Comparison of ENCODE assay signal across 2 cellular contexts in the genomic region with DNA sequence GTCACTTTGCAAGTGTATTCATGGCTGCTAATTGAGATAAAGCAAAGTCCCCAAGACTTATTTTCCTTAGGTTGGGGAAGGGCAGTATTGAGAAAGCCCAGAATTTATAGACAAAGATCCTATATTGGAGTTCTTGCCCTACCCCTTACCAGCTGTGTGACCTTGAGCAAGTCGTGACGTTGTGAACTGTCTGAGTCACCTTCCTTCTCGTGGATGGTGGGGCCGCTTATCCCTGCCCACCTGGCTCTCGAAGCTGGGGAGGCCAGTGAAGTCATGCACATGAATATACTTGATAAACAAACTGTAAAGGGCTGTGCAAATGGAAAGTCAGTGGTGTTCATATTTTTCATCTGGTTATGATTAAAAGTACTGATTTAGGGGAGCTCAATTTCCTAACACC.
TF ChIP-seq lines count a peak whose summit lies in the region.

No MANE protein-coding gene starts in this region.

TF ChIP-seq in A549, 52 proteins besides CTCF, POLR2A, EP300 and RAD21 (continued from another document and continues in another):
- TF ChIP-seq, protein P1, sequence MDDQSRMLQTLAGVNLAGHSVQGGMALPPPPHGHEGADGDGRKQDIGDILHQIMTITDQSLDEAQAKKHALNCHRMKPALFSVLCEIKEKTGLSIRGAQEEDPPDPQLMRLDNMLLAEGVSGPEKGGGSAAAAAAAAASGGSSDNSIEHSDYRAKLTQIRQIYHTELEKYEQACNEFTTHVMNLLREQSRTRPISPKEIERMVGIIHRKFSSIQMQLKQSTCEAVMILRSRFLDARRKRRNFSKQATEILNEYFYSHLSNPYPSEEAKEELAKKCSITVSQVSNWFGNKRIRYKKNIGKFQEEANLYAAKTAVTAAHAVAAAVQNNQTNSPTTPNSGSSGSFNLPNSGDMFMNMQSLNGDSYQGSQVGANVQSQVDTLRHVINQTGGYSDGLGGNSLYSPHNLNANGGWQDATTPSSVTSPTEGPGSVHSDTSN (IDR thresholded peaks at IDR 0.05) = no peak
- TF ChIP-seq, protein P2, sequence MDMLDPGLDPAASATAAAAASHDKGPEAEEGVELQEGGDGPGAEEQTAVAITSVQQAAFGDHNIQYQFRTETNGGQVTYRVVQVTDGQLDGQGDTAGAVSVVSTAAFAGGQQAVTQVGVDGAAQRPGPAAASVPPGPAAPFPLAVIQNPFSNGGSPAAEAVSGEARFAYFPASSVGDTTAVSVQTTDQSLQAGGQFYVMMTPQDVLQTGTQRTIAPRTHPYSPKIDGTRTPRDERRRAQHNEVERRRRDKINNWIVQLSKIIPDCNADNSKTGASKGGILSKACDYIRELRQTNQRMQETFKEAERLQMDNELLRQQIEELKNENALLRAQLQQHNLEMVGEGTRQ (IDR thresholded peaks at IDR 0.05) = no peak
- TF ChIP-seq, protein P3, sequence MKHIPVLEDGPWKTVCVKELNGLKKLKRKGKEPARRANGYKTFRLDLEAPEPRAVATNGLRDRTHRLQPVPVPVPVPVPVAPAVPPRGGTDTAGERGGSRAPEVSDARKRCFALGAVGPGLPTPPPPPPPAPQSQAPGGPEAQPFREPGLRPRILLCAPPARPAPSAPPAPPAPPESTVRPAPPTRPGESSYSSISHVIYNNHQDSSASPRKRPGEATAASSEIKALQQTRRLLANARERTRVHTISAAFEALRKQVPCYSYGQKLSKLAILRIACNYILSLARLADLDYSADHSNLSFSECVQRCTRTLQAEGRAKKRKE (CRISPR knock-in tag; IDR thresholded peaks at IDR 0.05; ENCODE audit: low read depth) = no peak
- TF ChIP-seq HOXA7 (CRISPR knock-in tag; IDR thresholded peaks at IDR 0.05) (no peak), HDAC2 (IDR thresholded peaks at IDR 0.05) (no peak), TP53 (CRISPR knock-in tag; IDR thresholded peaks at IDR 0.05) (0 out of 2 replicates have a peak, but pooled peaks have one; percentile 44), CBX2 (IDR thresholded peaks at IDR 0.05; ENCODE audit: borderline replicate concordance, low read depth) (no peak), JUN (IDR thresholded peaks at IDR 0.05) (no peak), ZFP36 (IDR thresholded peaks at IDR 0.05; ENCODE audit: borderline replicate concordance, partially characterized antibody) (no peak), MAZ (IDR thresholded peaks at IDR 0.05; ENCODE audit: borderline replicate concordance, low read depth, low read length) (no peak), TFCP2L1 (CRISPR knock-in tag; IDR thresholded peaks at IDR 0.05) (no peak), GATA3 (IDR thresholded peaks at IDR 0.05; ENCODE audit: borderline replicate concordance) (peak; percentile 19; the same call in 1 of the 2 replicates), RFX5 (IDR thresholded peaks at IDR 0.05) (no peak), HOXB5 (CRISPR knock-in tag; IDR thresholded peaks at IDR 0.05) (no peak), BHLHE40 (IDR thresholded peaks at IDR 0.05; ENCODE audit: low read depth, low read length) (no peak), ZSCAN20 (CRISPR knock-in tag; IDR thresholded peaks at IDR 0.05) (no peak), POLR2AphosphoS2 (conservative IDR thresholded peaks at IDR 0.05; ENCODE audit: low read length) (peak; percentile 86; the same call in 1 of the 2 replicates), NFE2L2 (conservative IDR thresholded peaks at IDR 0.05; ENCODE audit: low read length) (no peak), HOXB13 (CRISPR knock-in tag; IDR thresholded peaks at IDR 0.05; ENCODE audit: low read depth) (no peak), EHMT2 (IDR thresholded peaks at IDR 0.05; ENCODE audit: low read depth) (no peak), FOSL2 (IDR thresholded peaks at IDR 0.05) (no peak), FOSL2 (CRISPR knock-in tag; IDR thresholded peaks at IDR 0.05) (peak; percentile 67), HEYL (CRISPR knock-in tag; IDR thresholded peaks at IDR 0.05) (no peak)
- TF ChIP-seq, protein P4, sequence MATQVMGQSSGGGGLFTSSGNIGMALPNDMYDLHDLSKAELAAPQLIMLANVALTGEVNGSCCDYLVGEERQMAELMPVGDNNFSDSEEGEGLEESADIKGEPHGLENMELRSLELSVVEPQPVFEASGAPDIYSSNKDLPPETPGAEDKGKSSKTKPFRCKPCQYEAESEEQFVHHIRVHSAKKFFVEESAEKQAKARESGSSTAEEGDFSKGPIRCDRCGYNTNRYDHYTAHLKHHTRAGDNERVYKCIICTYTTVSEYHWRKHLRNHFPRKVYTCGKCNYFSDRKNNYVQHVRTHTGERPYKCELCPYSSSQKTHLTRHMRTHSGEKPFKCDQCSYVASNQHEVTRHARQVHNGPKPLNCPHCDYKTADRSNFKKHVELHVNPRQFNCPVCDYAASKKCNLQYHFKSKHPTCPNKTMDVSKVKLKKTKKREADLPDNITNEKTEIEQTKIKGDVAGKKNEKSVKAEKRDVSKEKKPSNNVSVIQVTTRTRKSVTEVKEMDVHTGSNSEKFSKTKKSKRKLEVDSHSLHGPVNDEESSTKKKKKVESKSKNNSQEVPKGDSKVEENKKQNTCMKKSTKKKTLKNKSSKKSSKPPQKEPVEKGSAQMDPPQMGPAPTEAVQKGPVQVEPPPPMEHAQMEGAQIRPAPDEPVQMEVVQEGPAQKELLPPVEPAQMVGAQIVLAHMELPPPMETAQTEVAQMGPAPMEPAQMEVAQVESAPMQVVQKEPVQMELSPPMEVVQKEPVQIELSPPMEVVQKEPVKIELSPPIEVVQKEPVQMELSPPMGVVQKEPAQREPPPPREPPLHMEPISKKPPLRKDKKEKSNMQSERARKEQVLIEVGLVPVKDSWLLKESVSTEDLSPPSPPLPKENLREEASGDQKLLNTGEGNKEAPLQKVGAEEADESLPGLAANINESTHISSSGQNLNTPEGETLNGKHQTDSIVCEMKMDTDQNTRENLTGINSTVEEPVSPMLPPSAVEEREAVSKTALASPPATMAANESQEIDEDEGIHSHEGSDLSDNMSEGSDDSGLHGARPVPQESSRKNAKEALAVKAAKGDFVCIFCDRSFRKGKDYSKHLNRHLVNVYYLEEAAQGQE (IDR thresholded peaks at IDR 0.05) = no peak
- TF ChIP-seq, protein P5, sequence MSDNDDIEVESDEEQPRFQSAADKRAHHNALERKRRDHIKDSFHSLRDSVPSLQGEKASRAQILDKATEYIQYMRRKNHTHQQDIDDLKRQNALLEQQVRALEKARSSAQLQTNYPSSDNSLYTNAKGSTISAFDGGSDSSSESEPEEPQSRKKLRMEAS (IDR thresholded peaks at IDR 0.05) = peak; percentile 24; the same call in 1 of the 2 replicates
- TF ChIP-seq, protein P6, sequence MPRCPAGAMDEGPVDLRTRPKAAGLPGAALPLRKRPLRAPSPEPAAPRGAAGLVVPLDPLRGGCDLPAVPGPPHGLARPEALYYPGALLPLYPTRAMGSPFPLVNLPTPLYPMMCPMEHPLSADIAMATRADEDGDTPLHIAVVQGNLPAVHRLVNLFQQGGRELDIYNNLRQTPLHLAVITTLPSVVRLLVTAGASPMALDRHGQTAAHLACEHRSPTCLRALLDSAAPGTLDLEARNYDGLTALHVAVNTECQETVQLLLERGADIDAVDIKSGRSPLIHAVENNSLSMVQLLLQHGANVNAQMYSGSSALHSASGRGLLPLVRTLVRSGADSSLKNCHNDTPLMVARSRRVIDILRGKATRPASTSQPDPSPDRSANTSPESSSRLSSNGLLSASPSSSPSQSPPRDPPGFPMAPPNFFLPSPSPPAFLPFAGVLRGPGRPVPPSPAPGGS (IDR thresholded peaks at IDR 0.05) = no peak

TF ChIP-seq in HEK293, 187 proteins besides CTCF, POLR2A, EP300 and RAD21 (continued from another document):
- TF ChIP-seq, protein P7, sequence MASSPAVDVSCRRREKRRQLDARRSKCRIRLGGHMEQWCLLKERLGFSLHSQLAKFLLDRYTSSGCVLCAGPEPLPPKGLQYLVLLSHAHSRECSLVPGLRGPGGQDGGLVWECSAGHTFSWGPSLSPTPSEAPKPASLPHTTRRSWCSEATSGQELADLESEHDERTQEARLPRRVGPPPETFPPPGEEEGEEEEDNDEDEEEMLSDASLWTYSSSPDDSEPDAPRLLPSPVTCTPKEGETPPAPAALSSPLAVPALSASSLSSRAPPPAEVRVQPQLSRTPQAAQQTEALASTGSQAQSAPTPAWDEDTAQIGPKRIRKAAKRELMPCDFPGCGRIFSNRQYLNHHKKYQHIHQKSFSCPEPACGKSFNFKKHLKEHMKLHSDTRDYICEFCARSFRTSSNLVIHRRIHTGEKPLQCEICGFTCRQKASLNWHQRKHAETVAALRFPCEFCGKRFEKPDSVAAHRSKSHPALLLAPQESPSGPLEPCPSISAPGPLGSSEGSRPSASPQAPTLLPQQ (tag by site-specific recombination; IDR thresholded peaks at IDR 0.05) = peak; percentile 91
- TF ChIP-seq OVOL3 (tag by site-specific recombination; IDR thresholded peaks at IDR 0.05) (no peak), SALL2 (tag by site-specific recombination; IDR thresholded peaks at IDR 0.05; ENCODE audit: borderline replicate concordance) (no peak), ZNF37A (tag by site-specific recombination; IDR thresholded peaks at IDR 0.05) (no peak), ZFP69B (tag by site-specific recombination; IDR thresholded peaks at IDR 0.05) (peak; percentile 88), ZNF555 (tag by site-specific recombination; conservative IDR thresholded peaks at IDR 0.05) (no peak), ZNF629 (tag by site-specific recombination; IDR thresholded peaks at IDR 0.05) (peak; percentile 82), ZNF843 (tag by site-specific recombination; IDR thresholded peaks at IDR 0.05) (no peak), ZNF239 (tag by site-specific recombination; IDR thresholded peaks at IDR 0.05) (no peak), ZNF366 (tag by site-specific recombination; conservative IDR thresholded peaks at IDR 0.05) (0 out of 2 replicates have a peak, but pooled peaks have one; percentile 26), ZNF837 (tag by site-specific recombination; IDR thresholded peaks at IDR 0.05) (no peak), ZNF621 (tag by site-specific recombination; IDR thresholded peaks at IDR 0.05) (no peak), SP2 (tag by site-specific recombination; IDR thresholded peaks at IDR 0.05) (no peak), FEZF1 (tag by site-specific recombination; IDR thresholded peaks at IDR 0.05) (0 out of 2 replicates have a peak, but pooled peaks have one; percentile 8), ZNF433 (tag by site-specific recombination; IDR thresholded peaks at IDR 0.05; ENCODE audit: low read depth) (no peak), SP3 (tag by site-specific recombination; IDR thresholded peaks at IDR 0.05) (no peak)
- TF ChIP-seq, protein P8, sequence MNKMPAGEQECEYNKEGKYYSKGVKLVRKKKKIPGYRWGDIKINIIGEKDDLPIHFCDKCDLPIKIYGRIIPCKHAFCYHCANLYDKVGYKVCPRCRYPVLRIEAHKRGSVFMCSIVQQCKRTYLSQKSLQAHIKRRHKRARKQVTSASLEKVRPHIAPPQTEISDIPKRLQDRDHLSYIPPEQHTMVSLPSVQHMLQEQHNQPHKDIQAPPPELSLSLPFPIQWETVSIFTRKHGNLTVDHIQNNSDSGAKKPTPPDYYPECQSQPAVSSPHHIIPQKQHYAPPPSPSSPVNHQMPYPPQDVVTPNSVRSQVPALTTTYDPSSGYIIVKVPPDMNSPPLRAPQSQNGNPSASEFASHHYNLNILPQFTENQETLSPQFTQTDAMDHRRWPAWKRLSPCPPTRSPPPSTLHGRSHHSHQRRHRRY (tag by site-specific recombination; IDR thresholded peaks at IDR 0.05) = no peak
- TF ChIP-seq, protein P9, sequence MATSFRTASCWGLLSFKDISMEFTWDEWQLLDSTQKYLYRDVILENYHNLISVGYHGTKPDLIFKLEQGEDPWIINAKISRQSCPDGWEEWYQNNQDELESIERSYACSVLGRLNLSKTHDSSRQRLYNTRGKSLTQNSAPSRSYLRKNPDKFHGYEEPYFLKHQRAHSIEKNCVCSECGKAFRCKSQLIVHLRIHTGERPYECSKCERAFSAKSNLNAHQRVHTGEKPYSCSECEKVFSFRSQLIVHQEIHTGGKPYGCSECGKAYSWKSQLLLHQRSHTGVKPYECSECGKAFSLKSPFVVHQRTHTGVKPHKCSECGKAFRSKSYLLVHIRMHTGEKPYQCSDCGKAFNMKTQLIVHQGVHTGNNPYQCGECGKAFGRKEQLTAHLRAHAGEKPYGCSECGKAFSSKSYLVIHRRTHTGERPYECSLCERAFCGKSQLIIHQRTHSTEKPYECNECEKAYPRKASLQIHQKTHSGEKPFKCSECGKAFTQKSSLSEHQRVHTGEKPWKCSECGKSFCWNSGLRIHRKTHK (tag by site-specific recombination; IDR thresholded peaks at IDR 0.05) = no peak
- TF ChIP-seq, protein P10, sequence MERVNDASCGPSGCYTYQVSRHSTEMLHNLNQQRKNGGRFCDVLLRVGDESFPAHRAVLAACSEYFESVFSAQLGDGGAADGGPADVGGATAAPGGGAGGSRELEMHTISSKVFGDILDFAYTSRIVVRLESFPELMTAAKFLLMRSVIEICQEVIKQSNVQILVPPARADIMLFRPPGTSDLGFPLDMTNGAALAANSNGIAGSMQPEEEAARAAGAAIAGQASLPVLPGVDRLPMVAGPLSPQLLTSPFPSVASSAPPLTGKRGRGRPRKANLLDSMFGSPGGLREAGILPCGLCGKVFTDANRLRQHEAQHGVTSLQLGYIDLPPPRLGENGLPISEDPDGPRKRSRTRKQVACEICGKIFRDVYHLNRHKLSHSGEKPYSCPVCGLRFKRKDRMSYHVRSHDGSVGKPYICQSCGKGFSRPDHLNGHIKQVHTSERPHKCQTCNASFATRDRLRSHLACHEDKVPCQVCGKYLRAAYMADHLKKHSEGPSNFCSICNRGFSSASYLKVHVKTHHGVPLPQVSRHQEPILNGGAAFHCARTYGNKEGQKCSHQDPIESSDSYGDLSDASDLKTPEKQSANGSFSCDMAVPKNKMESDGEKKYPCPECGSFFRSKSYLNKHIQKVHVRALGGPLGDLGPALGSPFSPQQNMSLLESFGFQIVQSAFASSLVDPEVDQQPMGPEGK (tag by site-specific recombination; IDR thresholded peaks at IDR 0.05) = peak; percentile 70
